Comparison of ENCODE assay signal across 12 cellular contexts in genomic region chr10:128080641-128081040, GRCh38. TPM values are rescaled to one million over a fixed set of nuclear protein-coding genes. Genes with fewer than 3 reads are reported as not detected.
DNase-seq lines count a peak whose midpoint lies in the region; ATAC-seq and TF ChIP-seq lines count a peak whose summit lies in the region.
"Had no signal": no experiment of that assay in that cellular context is flagged by ENCODE, and none has a peak within 500 bp of the region (broad histone marks: within the 10 kb centered on the region; RNA-seq: fewer than 3 reads in every experiment).

No MANE protein-coding gene starts in this region.

- H3K4me1 Mint-ChIP-seq in activated naive CD4-positive, alpha-beta T cell treated with anti-CD3 and anti-CD28 coated beads, Interleukin-2, amount 50 U/mL, for 24 hours = no peaks in the 10 kb centered on the region
- peaks cover 17% of the 10 kb centered on the region for H3K4me1 Mint-ChIP-seq in endodermal cell
- peaks cover 7% of the 10 kb centered on the region for H3K4me1 Mint-ChIP-seq in stimulated activated effector memory CD8-positive, alpha-beta T cell treated with anti-CD3 and anti-CD28 coated beads, Interleukin-12 subunit alpha, Interleukin-12 subunit beta, amount 100 ng/mL, for 72 hours
- H3K4me1 Mint-ChIP-seq: IgD-negative memory B cell had no signal

- no peak overlapping the region for H2AFZ ChIP-seq in MM.1S (ENCODE audit: low read length)

- DNase-seq in activated naive CD4-positive, alpha-beta T cell treated with anti-CD3 and anti-CD28 coated beads, Interleukin-2, amount 50 U/mL, for 72 hours (ENCODE audit: low spot score in 2 of 2) = no peak
- peak; percentile 80 for DNase-seq in MM.1S
- DNase-seq in endodermal cell = peak; percentile 33
- no peak for DNase-seq in stimulated activated effector memory CD8-positive, alpha-beta T cell treated with anti-CD3 and anti-CD28 coated beads, Interleukin-12 subunit alpha, Interleukin-12 subunit beta, amount 100 ng/mL, for 72 hours (ENCODE audit: low spot score in 2 of 2)
- no peak for DNase-seq in activated gamma-delta T cell (lab: John Stamatoyannopoulos, UW)
- DNase-seq: CD4-positive, alpha-beta T cell; DMS79 treated with DMSO at 0.1 percent for 48 hours; NCI-H187 treated with DMSO at 0.1 percent for 48 hours had no signal

- H3K4me3 Mint-ChIP-seq in activated naive CD4-positive, alpha-beta T cell treated with anti-CD3 and anti-CD28 coated beads, Interleukin-2, amount 50 U/mL, for 24 hours = no peak overlapping the region
- no peak overlapping the region for H3K4me3 Mint-ChIP-seq in endodermal cell
- no peak overlapping the region for H3K4me3 Mint-ChIP-seq in stimulated activated effector memory CD8-positive, alpha-beta T cell treated with anti-CD3 and anti-CD28 coated beads, Interleukin-12 subunit alpha, Interleukin-12 subunit beta, amount 100 ng/mL, for 72 hours
- H3K4me3 Mint-ChIP-seq: CD4-positive, alpha-beta T cell; IgD-negative memory B cell had no signal

- H3K36me3 ChIP-seq in MM.1S (replicated peaks; ENCODE audit: insufficient read depth, low read length) (no peaks in the 10 kb centered on the region), endodermal cell (ENCODE audit: control insufficient read depth, insufficient read depth, low read length) (no peaks in the 10 kb centered on the region)
- H3K36me3 ChIP-seq: HAP-1 had no signal

- H3K27me3 ChIP-seq in MM.1S (replicated peaks; ENCODE audit: insufficient read depth, low read length) (no peaks in the 10 kb centered on the region), endodermal cell (ENCODE audit: control insufficient read depth, insufficient read depth, low read length, poor library complexity, severe bottlenecking) (no peaks in the 10 kb centered on the region)

- WGBS in endodermal cell (ENCODE audit: insufficient coverage in 1 of 2, insufficient read length in 1 of 2), 2 experiments = 94 to 95% methylated on average over 7 to 8 of the region's 8 CpGs

- H3F3A ChIP-seq in MM.1S (ENCODE audit: insufficient read depth, low read length) = peaks cover 38% of the 10 kb centered on the region

- no peaks in the 10 kb centered on the region for H3K27me3 Mint-ChIP-seq in activated naive CD4-positive, alpha-beta T cell treated with anti-CD3 and anti-CD28 coated beads, Interleukin-2, amount 50 U/mL, for 24 hours
- peaks cover 3% of the 10 kb centered on the region for H3K27me3 Mint-ChIP-seq in endodermal cell (ENCODE audit: insufficient read depth)
- H3K27me3 Mint-ChIP-seq: CD4-positive, alpha-beta T cell; IgD-negative memory B cell had no signal

- H3K9ac ChIP-seq in MM.1S (ENCODE audit: low read length) (peak overlapping the region; percentile 8; the same call in 1 of the 2 replicates), endodermal cell (ENCODE audit: extremely low read depth, low read length, poor library complexity, severe bottlenecking) (no peak overlapping the region)

- H3K4me2 ChIP-seq in MM.1S (ENCODE audit: low read depth, low read length) = peak overlapping the region; percentile 40

- H3K79me2 ChIP-seq in MM.1S (ENCODE audit: low read length) = no peaks in the 10 kb centered on the region

- peaks cover 11% of the 10 kb centered on the region for H3K36me3 Mint-ChIP-seq in activated naive CD4-positive, alpha-beta T cell treated with anti-CD3 and anti-CD28 coated beads, Interleukin-2, amount 50 U/mL, for 24 hours
- H3K36me3 Mint-ChIP-seq in activated naive CD4-positive, alpha-beta T cell treated with anti-CD3 and anti-CD28 coated beads, Interleukin-2, amount 50 U/mL, for 72 hours = peaks cover 5 to 16% of the 10 kb centered on the region in 2 donors
- no peaks in the 10 kb centered on the region for H3K36me3 Mint-ChIP-seq in endodermal cell (ENCODE audit: low read depth)
- H3K36me3 Mint-ChIP-seq in stimulated activated effector memory CD8-positive, alpha-beta T cell treated with anti-CD3 and anti-CD28 coated beads, Interleukin-12 subunit alpha, Interleukin-12 subunit beta, amount 100 ng/mL, for 72 hours = peaks cover 100% of the 10 kb centered on the region

- H3K27ac ChIP-seq in MM.1S (ENCODE audit: low read length) (peak overlapping the region; percentile 89), endodermal cell (ENCODE audit: low read depth, low read length) (no peak overlapping the region)

- H4K20me1 ChIP-seq in MM.1S (ENCODE audit: insufficient read depth, low read length) = no peaks in the 10 kb centered on the region

- H3K9me2 ChIP-seq in MM.1S (replicated peaks; ENCODE audit: insufficient read depth, low read length) = no peaks in the 10 kb centered on the region

- ATAC-seq in activated naive CD4-positive, alpha-beta T cell treated with anti-CD3 and anti-CD28 coated beads, Interleukin-2, amount 50 U/mL, for 72 hours = no peak
- no peak for ATAC-seq in stimulated activated effector memory CD8-positive, alpha-beta T cell treated with anti-CD3 and anti-CD28 coated beads, Interleukin-12 subunit alpha, Interleukin-12 subunit beta, amount 100 ng/mL, for 72 hours
- ATAC-seq in SK-N-SH treated with all-trans-retinoic acid at 6 μM for 48 hours = no peak

- peak overlapping the region; percentile 23 for H3K27ac Mint-ChIP-seq in activated naive CD4-positive, alpha-beta T cell treated with anti-CD3 and anti-CD28 coated beads, Interleukin-2, amount 50 U/mL, for 24 hours
- peak overlapping the region in 1 of 2 donors; percentile 16 for H3K27ac Mint-ChIP-seq in activated naive CD4-positive, alpha-beta T cell treated with anti-CD3 and anti-CD28 coated beads, Interleukin-2, amount 50 U/mL, for 72 hours
- H3K27ac Mint-ChIP-seq in endodermal cell = no peak overlapping the region
- H3K27ac Mint-ChIP-seq in stimulated activated effector memory CD8-positive, alpha-beta T cell treated with anti-CD3 and anti-CD28 coated beads, Interleukin-12 subunit alpha, Interleukin-12 subunit beta, amount 100 ng/mL, for 72 hours = peak overlapping the region; percentile 82
- H3K27ac Mint-ChIP-seq: CD4-positive, alpha-beta T cell; IgD-negative memory B cell had no signal

- H3K9me3 ChIP-seq in MM.1S (replicated peaks; ENCODE audit: insufficient read depth, low read length) (no peaks in the 10 kb centered on the region), endodermal cell (ENCODE audit: control insufficient read depth, low read length) (no peaks in the 10 kb centered on the region)
- H3K9me3 ChIP-seq: HAP-1 had no signal

- TF ChIP-seq CTCF in MM.1S (IDR thresholded peaks at IDR 0.05; ENCODE audit: low read length) = no peak
- no peak for TF ChIP-seq CTCF in endodermal cell (conservative IDR thresholded peaks at IDR 0.05)

- H3K4me3 ChIP-seq in MM.1S (ENCODE audit: low read length) (no peak overlapping the region), endodermal cell (ENCODE audit: low read length) (no peak overlapping the region)
- H3K4me3 ChIP-seq: HAP-1 had no signal

- H3K4me1 ChIP-seq in MM.1S (ENCODE audit: low read length) = peaks cover 52% of the 10 kb centered on the region
- H3K4me1 ChIP-seq in endodermal cell (ENCODE audit: control insufficient read depth, insufficient read depth, low read length) = no peaks in the 10 kb centered on the region

- H3K9me3 Mint-ChIP-seq in activated naive CD4-positive, alpha-beta T cell treated with anti-CD3 and anti-CD28 coated beads, Interleukin-2, amount 50 U/mL, for 24 hours = no peaks in the 10 kb centered on the region
- no peaks in the 10 kb centered on the region for H3K9me3 Mint-ChIP-seq in activated naive CD4-positive, alpha-beta T cell treated with anti-CD3 and anti-CD28 coated beads, Interleukin-2, amount 50 U/mL, for 72 hours
- no peaks in the 10 kb centered on the region for H3K9me3 Mint-ChIP-seq in endodermal cell
- no peaks in the 10 kb centered on the region for H3K9me3 Mint-ChIP-seq in stimulated activated effector memory CD8-positive, alpha-beta T cell treated with anti-CD3 and anti-CD28 coated beads, Interleukin-12 subunit alpha, Interleukin-12 subunit beta, amount 100 ng/mL, for 72 hours
- H3K9me3 Mint-ChIP-seq: CD4-positive, alpha-beta T cell; IgD-negative memory B cell had no signal

TF ChIP-seq in SK-N-SH treated with all-trans-retinoic acid at 6 μM for 48 hours, 23 proteins besides CTCF, POLR2A, EP300 and RAD21 (continues in another document):
- TF ChIP-seq ZFP30 (CRISPR knock-in tag; IDR thresholded peaks at IDR 0.05) = no peak
- no peak for TF ChIP-seq ZNF565 (CRISPR knock-in tag; conservative IDR thresholded peaks at IDR 0.05; ENCODE audit: low read depth)
- TF ChIP-seq CSDC2 (CRISPR knock-in tag; IDR thresholded peaks at IDR 0.05) = no peak
- TF ChIP-seq CREB5 (CRISPR knock-in tag; IDR thresholded peaks at IDR 0.05; ENCODE audit: low read depth) = no peak
- no peak for TF ChIP-seq ZFP3 (CRISPR knock-in tag; IDR thresholded peaks at IDR 0.05)
- no peak for TF ChIP-seq PATZ1 (CRISPR knock-in tag; IDR thresholded peaks at IDR 0.05; ENCODE audit: borderline replicate concordance)

RNA-seq across cellular contexts. Expression of gene MKI67, which starts 45.6 kb away (rescaled TPM):
- total RNA-seq in activated naive CD4-positive, alpha-beta T cell treated with anti-CD3 and anti-CD28 coated beads, Interleukin-2, amount 50 U/mL, for 72 hours = 100 to 1,000 TPM; 221 to 367 TPM
- 10 to 100 TPM; 74.8 to 90.5 TPM for total RNA-seq in endodermal cell
- 66.5 TPM for polyA plus RNA-seq in endodermal cell (2013, experiment 1 of 2)
- 75.5 TPM for polyA plus RNA-seq in endodermal cell (2013, experiment 2 of 2)

Comparison
In these comparisons a context has a peak if more than half of its experiments do, and no peak if none do; other contexts are left out.
1. DNase-seq: peak in MM.1S (single experiment) and endodermal cell (single experiment); none in activated naive CD4-positive, alpha-beta T cell treated with anti-CD3 and anti-CD28 coated beads, Interleukin-2, amount 50 U/mL, for 72 hours (0 of 2), stimulated activated effector memory CD8-positive, alpha-beta T cell treated with anti-CD3 and anti-CD28 coated beads, Interleukin-12 subunit alpha, Interleukin-12 subunit beta, amount 100 ng/mL, for 72 hours (0 of 2) and activated gamma-delta T cell (single experiment).